Comparison of ENCODE assay signal across 2 cellular contexts in the genomic region with DNA sequence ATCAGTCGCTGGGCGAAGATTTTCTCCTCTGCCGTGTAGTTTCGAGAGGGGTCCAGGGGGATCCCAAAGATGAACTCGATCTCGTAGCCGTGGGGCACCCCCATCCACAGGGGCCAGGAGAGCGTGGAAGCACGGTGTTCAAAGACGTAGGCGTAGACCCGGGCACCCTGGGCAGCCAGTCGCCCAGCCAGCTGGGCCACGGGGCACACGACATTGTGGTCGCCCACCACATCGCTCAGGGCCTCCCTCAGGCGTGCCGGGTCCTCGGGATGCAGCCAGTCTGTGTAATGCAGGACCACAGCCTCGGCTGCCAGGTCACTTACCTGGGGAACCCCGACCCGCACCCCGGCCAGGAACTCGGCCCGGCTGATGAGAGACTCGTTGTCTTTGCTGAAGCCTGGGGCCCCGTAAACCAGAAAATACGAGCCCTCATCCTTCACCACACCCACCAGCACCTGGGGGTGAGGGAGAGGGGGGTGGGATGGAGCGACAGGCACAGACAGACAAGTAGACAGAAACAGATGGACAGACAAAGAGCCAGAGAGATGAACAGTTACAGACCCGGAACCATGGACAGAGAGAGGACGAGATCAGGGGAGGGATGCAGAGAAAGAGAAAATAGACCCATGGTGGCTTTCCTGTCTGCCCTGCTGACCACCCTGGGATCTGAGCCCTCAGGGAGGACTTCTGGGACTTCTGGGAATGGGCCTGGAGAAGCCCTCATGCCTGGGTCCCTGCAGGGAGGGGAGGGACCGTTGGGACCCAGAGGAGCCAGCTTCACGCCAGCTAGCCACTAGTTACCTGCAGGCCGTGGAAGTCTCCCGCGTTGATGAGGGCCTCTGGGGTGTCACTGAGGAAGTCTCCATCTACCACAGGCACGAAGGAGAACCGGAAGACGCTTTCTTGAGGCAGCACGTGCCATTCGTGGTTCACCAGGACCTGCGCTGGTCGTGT.
TF ChIP-seq lines count a peak whose summit lies in the region.

No MANE protein-coding gene starts in this region.

TF ChIP-seq in HEK293, 187 proteins besides CTCF, POLR2A, EP300 and RAD21:
- TF ChIP-seq ZNF423 (tag by site-specific recombination; IDR thresholded peaks at IDR 0.05) (no peak), MZF1 (tag by site-specific recombination; IDR thresholded peaks at IDR 0.05; ENCODE audit: borderline replicate concordance) (no peak)
- TF ChIP-seq, protein P1, sequence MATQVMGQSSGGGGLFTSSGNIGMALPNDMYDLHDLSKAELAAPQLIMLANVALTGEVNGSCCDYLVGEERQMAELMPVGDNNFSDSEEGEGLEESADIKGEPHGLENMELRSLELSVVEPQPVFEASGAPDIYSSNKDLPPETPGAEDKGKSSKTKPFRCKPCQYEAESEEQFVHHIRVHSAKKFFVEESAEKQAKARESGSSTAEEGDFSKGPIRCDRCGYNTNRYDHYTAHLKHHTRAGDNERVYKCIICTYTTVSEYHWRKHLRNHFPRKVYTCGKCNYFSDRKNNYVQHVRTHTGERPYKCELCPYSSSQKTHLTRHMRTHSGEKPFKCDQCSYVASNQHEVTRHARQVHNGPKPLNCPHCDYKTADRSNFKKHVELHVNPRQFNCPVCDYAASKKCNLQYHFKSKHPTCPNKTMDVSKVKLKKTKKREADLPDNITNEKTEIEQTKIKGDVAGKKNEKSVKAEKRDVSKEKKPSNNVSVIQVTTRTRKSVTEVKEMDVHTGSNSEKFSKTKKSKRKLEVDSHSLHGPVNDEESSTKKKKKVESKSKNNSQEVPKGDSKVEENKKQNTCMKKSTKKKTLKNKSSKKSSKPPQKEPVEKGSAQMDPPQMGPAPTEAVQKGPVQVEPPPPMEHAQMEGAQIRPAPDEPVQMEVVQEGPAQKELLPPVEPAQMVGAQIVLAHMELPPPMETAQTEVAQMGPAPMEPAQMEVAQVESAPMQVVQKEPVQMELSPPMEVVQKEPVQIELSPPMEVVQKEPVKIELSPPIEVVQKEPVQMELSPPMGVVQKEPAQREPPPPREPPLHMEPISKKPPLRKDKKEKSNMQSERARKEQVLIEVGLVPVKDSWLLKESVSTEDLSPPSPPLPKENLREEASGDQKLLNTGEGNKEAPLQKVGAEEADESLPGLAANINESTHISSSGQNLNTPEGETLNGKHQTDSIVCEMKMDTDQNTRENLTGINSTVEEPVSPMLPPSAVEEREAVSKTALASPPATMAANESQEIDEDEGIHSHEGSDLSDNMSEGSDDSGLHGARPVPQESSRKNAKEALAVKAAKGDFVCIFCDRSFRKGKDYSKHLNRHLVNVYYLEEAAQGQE (tag by site-specific recombination; IDR thresholded peaks at IDR 0.05) = peak; percentile 71; the same call in 1 of the 2 replicates

TF ChIP-seq in H1, 55 proteins besides CTCF, POLR2A, EP300 and RAD21:
- TF ChIP-seq GABPA (IDR thresholded peaks at IDR 0.05; ENCODE audit: borderline replicate concordance, insufficient read depth, low read length) = no peak
- no peak for TF ChIP-seq SIX5 (IDR thresholded peaks at IDR 0.05; ENCODE audit: low read depth, low read length)
- TF ChIP-seq SP4 (IDR thresholded peaks at IDR 0.05; ENCODE audit: low read length) = no peak
